In the genomic region with DNA sequence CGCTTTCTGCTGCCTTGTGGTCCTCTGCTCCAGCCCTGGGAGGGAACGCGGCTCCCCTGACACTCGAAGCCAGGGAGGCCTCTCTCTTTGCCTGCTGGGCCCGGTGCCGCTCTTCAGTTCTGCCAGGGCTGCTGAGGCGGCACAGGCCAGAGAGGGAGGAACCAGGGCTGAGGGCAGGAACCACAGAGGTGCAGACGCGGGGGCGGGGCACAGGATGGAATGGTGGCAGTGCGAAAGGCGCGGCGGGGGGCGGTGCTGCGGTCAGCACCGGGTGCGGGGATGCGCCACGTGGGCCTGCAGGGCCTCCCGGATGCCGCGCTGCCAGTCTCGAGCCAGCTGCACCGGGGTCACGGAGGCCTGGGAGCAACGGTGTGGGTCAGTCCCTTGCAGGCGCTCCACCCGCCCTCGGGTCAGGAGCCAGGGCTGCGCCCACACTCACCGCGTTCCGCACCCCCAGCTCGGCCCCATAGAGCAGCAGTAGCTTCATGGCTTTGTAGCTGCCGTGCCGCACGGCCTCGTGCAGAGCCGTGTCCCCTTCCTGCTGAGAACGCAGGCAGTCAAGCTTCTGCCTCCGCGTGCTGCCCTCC, we compare ENCODE assay signal across 8 cellular contexts. TPM values are rescaled to one million over a fixed set of nuclear protein-coding genes. Genes with fewer than 3 reads are reported as not detected.
DNase-seq lines count a peak whose midpoint lies in the region; ATAC-seq and TF ChIP-seq lines count a peak whose summit lies in the region.

No MANE protein-coding gene starts in this region.

- H3K36me3 Mint-ChIP-seq in activated naive CD4-positive, alpha-beta T cell treated with anti-CD3 and anti-CD28 coated beads for 36 hours (ENCODE audit: low read depth), result peaks cover 9% of the 10 kb centered on the region

- no peaks in the 10 kb centered on the region for H3K27me3 ChIP-seq in Panc1 (ENCODE audit: control insufficient read depth, insufficient read depth, low read length)
- H3K27me3 ChIP-seq in ovary, result no peaks in the 10 kb centered on the region

- no peaks in the 10 kb centered on the region for H3K4me1 ChIP-seq in Panc1 (ENCODE audit: control insufficient read depth, insufficient read depth, low read length)
- H3K4me1 ChIP-seq in ovary (ENCODE audit: insufficient read depth), result peaks cover 7% of the 10 kb centered on the region

- TF ChIP-seq POLR2A in ovary (IDR thresholded peaks at IDR 0.05), result no peak

- H3K9me3 ChIP-seq in Panc1 (ENCODE audit: control insufficient read depth, insufficient read depth, low read depth, low read length), result no peaks in the 10 kb centered on the region
- no peaks in the 10 kb centered on the region for H3K9me3 ChIP-seq in ovary

- H3K4me3 ChIP-seq in Panc1 (ENCODE audit: low read depth in 2 of 2, low read length in 2 of 2), result no peak overlapping the region
- H3K4me3 ChIP-seq in ovary, result no peak overlapping the region

- intact Hi-C loops in Panc1 (cut with micrococcal nuclease; ENCODE audit: unreplicated experiment), result no loop called here
- intact Hi-C loops in activated naive CD4-positive, alpha-beta T cell treated with anti-CD3 and anti-CD28 coated beads for 36 hours (cut with micrococcal nuclease), result loop anchor here (1.0 to 2.0 kb wide), 2 partner anchors 19 to 23 kb away; partner anchors contain the start of genes ANKRD39 and CNNM3
- intact Hi-C loops in ovary (cut with DNase I), result no loop called here

- CTCF ChIA-PET in Panc1 (lab: Charles Lee), result no interaction called here
- CTCF ChIA-PET in activated naive CD4-positive, alpha-beta T cell treated with anti-CD3 and anti-CD28 coated beads for 36 hours (lab: Charles Lee), result interaction anchor here (1.1 to 1.7 kb wide), 4 partner anchors 17 to 123 kb away, joined by 3 to 9 read pairs (median 6); partner anchors contain the start of gene ANKRD39

- 18 to 34% (median 25%) methylated on average over 29 to 43 of the region's 43 CpGs for WGBS in ovary, 3 donors

- no peak overlapping the region for H3K27ac ChIP-seq in Panc1 (ENCODE audit: low read length)
- H3K27ac ChIP-seq in ovary, result peak overlapping the region in 1 of 2 donors; percentile 13

- in situ Hi-C loops in Panc1 (cut with HindIII; ENCODE audit: low pct_unique_long_range_greater_than_20kb, low sequenced_read_pairs), result no loop called here

- ATAC-seq in GM21423 (IDR thresholded peaks at IDR 0.05; ENCODE audit: unreplicated experiment) (peak; percentile 74), Panc1 (0 out of 2 replicates have a peak, but pooled peaks have one; percentile 3)

- TF ChIP-seq CTCF in Panc1 (IDR thresholded peaks at IDR 0.05), result no peak
- no peak for TF ChIP-seq CTCF in ovary (IDR thresholded peaks at IDR 0.05)

- BruUV-seq in Panc1 (replicated peaks; lab: Mats Ljungman, UMichigan), result no TSS peak

- no peaks in the 10 kb centered on the region for H3K27me3 Mint-ChIP-seq in activated naive CD4-positive, alpha-beta T cell treated with anti-CD3 and anti-CD28 coated beads for 36 hours (ENCODE audit: low read depth)

- no peak for TF ChIP-seq EP300 in ovary (IDR thresholded peaks at IDR 0.05)

- no peak for DNase-seq in Panc1 (ENCODE audit: low read depth, low spot score)
- peak; percentile 89 for DNase-seq in activated naive CD4-positive, alpha-beta T cell treated with anti-CD3 and anti-CD28 coated beads for 36 hours
- DNase-seq in ovary, result peak in 4 of 5 donors; percentile 28 to 70 (median 48)
- peak; percentile 76 for DNase-seq in ureter (ENCODE audit: low spot score)
- no peak for DNase-seq in GDM1 (lab: John Stamatoyannopoulos, UW)
- no peak for DNase-seq in occipital lobe (lab: John Stamatoyannopoulos, UW)
- DNase-seq in cerebellar nuclear complex (lab: John Stamatoyannopoulos, UW), result no peak

- POLR2A ChIA-PET in Panc1 (lab: Charles Lee), result no interaction called here

- H3K36me3 ChIP-seq in Panc1 (ENCODE audit: control insufficient read depth, insufficient read depth, low read length), result peaks cover 3% of the 10 kb centered on the region; the same call in 1 of the 2 replicates
- no peaks in the 10 kb centered on the region for H3K36me3 ChIP-seq in ovary

- no peak overlapping the region for H3K27ac Mint-ChIP-seq in activated naive CD4-positive, alpha-beta T cell treated with anti-CD3 and anti-CD28 coated beads for 36 hours

- H3K4me3 Mint-ChIP-seq in activated naive CD4-positive, alpha-beta T cell treated with anti-CD3 and anti-CD28 coated beads for 36 hours, result peak overlapping the region; percentile 49

- H3K4me1 Mint-ChIP-seq in activated naive CD4-positive, alpha-beta T cell treated with anti-CD3 and anti-CD28 coated beads for 36 hours (ENCODE audit: low read depth), result peaks cover 11% of the 10 kb centered on the region

- no peaks in the 10 kb centered on the region for H3K9me3 Mint-ChIP-seq in activated naive CD4-positive, alpha-beta T cell treated with anti-CD3 and anti-CD28 coated beads for 36 hours

RNA-seq across cellular contexts. Expression of gene ANKRD23, which starts 4.4 kb away (rescaled TPM):
- 3.2 TPM for total RNA-seq in Panc1 (2021; ENCODE audit: unreplicated experiment)
- polyA plus RNA-seq in Panc1 (2012; ENCODE audit: insufficient read length), result 2.6 TPM
- total RNA-seq in activated naive CD4-positive, alpha-beta T cell treated with anti-CD3 and anti-CD28 coated beads for 36 hours, result 1 to 10 TPM; 3.3 to 4.2 TPM
- total RNA-seq in ovary, result 10 to 100 TPM in 4 of 7 donors, 1 to 10 TPM in 3; 5.3 to 14.1 (median 11.5) TPM
- 1 to 10 TPM; 1.4 to 6.4 TPM for polyA plus RNA-seq in ovary
- 10.2 TPM for total RNA-seq in ureter
- 5.9 TPM for total RNA-seq in occipital lobe

RNA-seq across cellular contexts. Expression of gene ANKRD39, which starts 18.4 kb away (rescaled TPM):
- total RNA-seq in Panc1 (2021; ENCODE audit: unreplicated experiment) (24.4 TPM), ovary (10 to 100 TPM; 10.3 to 14.7 (median 12.7) TPM), ureter (13.0 TPM), occipital lobe (8.0 TPM)
- polyA plus RNA-seq in Panc1 (2012; ENCODE audit: insufficient read length), result 40.1 TPM
- 10 to 100 TPM; 25.0 to 27.3 TPM for total RNA-seq in activated naive CD4-positive, alpha-beta T cell treated with anti-CD3 and anti-CD28 coated beads for 36 hours
- polyA plus RNA-seq in ovary, result 10 to 100 TPM in 1 of 2 donors, 1 to 10 TPM in 1; 2.6 to 14.1 TPM

RNA-seq across cellular contexts. Expression of gene CNNM3, which starts 23.3 kb away (rescaled TPM):
- total RNA-seq in Panc1 (2021; ENCODE audit: unreplicated experiment), result 34.0 TPM
- 27.5 TPM for polyA plus RNA-seq in Panc1 (2012; ENCODE audit: insufficient read length)
- total RNA-seq in activated naive CD4-positive, alpha-beta T cell treated with anti-CD3 and anti-CD28 coated beads for 36 hours, result 10 to 100 TPM; 17.3 to 19.9 TPM
- total RNA-seq in ovary, result 10 to 100 TPM; 13.0 to 23.1 (median 18.6) TPM
- 10 to 100 TPM; 13.1 to 14.0 TPM for polyA plus RNA-seq in ovary
- total RNA-seq in ureter, result 18.9 TPM
- total RNA-seq in occipital lobe, result 8.3 TPM

RNA-seq across cellular contexts. Expression of gene SEMA4C, which starts 30.5 kb away (rescaled TPM):
- total RNA-seq in Panc1 (2021; ENCODE audit: unreplicated experiment), result 40.2 TPM
- 54.0 TPM for polyA plus RNA-seq in Panc1 (2012; ENCODE audit: insufficient read length)
- total RNA-seq in activated naive CD4-positive, alpha-beta T cell treated with anti-CD3 and anti-CD28 coated beads for 36 hours, result 1 to 10 TPM; 7.7 to 8.5 TPM
- total RNA-seq in ovary, result 10 to 100 TPM; 29.4 to 59.2 (median 47.2) TPM
- 10 to 100 TPM; 17.3 to 46.9 TPM for polyA plus RNA-seq in ovary
- total RNA-seq in ureter, result 58.0 TPM
- 54.9 TPM for total RNA-seq in occipital lobe

Comparison
In these comparisons a context has a peak if more than half of its experiments do, and no peak if none do; other contexts are left out.
1. DNase-seq: peak in activated naive CD4-positive, alpha-beta T cell treated with anti-CD3 and anti-CD28 coated beads for 36 hours (single experiment), ovary (4 of 5) and ureter (single experiment); none in Panc1 (single experiment), GDM1 (single experiment), occipital lobe (single experiment) and cerebellar nuclear complex (0 of 2).